Comparison of ENCODE assay signal across 19 cellular contexts in genomic region chr1:88140325-88140724, GRCh38.
DNase-seq lines count a peak whose midpoint lies in the region; ATAC-seq, FAIRE-seq and TF ChIP-seq lines count a peak whose summit lies in the region.
"Had no signal": no experiment of that assay in that cellular context is flagged by ENCODE, and none has a peak within 500 bp of the region (broad histone marks: within the 10 kb centered on the region; RNA-seq: fewer than 3 reads in every experiment).

No MANE protein-coding gene starts in this region.

- FAIRE-seq in GM12878 (lab: Jason Lieb, UNC) = no peak
- FAIRE-seq: G401.6, GM12891, GM18507, H1 had no signal

- TF ChIP-seq CTCF in MM.1S (IDR thresholded peaks at IDR 0.05; ENCODE audit: low read length) (no peak), GM12878 (IDR thresholded peaks at IDR 0.05 in 2 of 3, conservative IDR thresholded peaks at IDR 0.05 in 1 of 3; ENCODE audit: control insufficient read depth in 2 of 3, extremely low read depth in 1 of 3, insufficient read depth in 1 of 3, low read depth in 3 of 3, low read length in 3 of 3) (no peak)

- RAD21 ChIA-PET in GM12878 (lab: Charles Lee; ENCODE audit: unreplicated experiment) = no interaction called here

- H2AFZ ChIP-seq in MM.1S (ENCODE audit: low read length) (no peak overlapping the region), GM12878 (ENCODE audit: control insufficient read depth, low read depth, low read length) (no peak overlapping the region)
- H2AFZ ChIP-seq: GM23248 had no signal

- H3K27me3 ChIP-seq in MM.1S (replicated peaks; ENCODE audit: insufficient read depth, low read length) (no peaks in the 10 kb centered on the region), GM12878 (replicated peaks in 1 of 2; ENCODE audit: control insufficient read depth in 2 of 2, insufficient read depth in 2 of 2, low read length in 1 of 2) (no peaks in the 10 kb centered on the region)

- TF ChIP-seq RAD21 in GM12878 (IDR thresholded peaks at IDR 0.05; ENCODE audit: insufficient read depth, low read depth, low read length) = no peak

- ATAC-seq in GM18867 (IDR thresholded peaks at IDR 0.05; ENCODE audit: unreplicated experiment) (peak; percentile 52), GM12878 (peak; percentile 75), HG03175 (IDR thresholded peaks at IDR 0.05; ENCODE audit: unreplicated experiment) (no peak)

- intact Hi-C loops in GM12878 (cut with micrococcal nuclease; ENCODE audit: unreplicated experiment) = no loop called here

- H3K79me2 ChIP-seq in MM.1S (ENCODE audit: low read length) (no peaks in the 10 kb centered on the region), GM12878 (ENCODE audit: control insufficient read depth, insufficient read depth, low read length) (no peaks in the 10 kb centered on the region)

- no peak overlapping the region for H3K9ac ChIP-seq in MM.1S (ENCODE audit: low read length)
- no peak overlapping the region for H3K9ac ChIP-seq in GM12878 (ENCODE audit: control insufficient read depth, insufficient read depth, low read length)
- H3K9ac ChIP-seq: GM23248 had no signal

- no peak overlapping the region for H3K4me2 ChIP-seq in MM.1S (ENCODE audit: low read depth, low read length)
- H3K4me2 ChIP-seq in GM12878 (ENCODE audit: control insufficient read depth, insufficient read depth) = no peak overlapping the region

- H3K27ac ChIP-seq in MM.1S (ENCODE audit: low read length) (no peak overlapping the region), GM12878 (ENCODE audit: control insufficient read depth, insufficient read depth) (no peak overlapping the region)
- H3K27ac ChIP-seq: GM23248 had no signal

- no peaks in the 10 kb centered on the region for H3K9me2 ChIP-seq in MM.1S (replicated peaks; ENCODE audit: insufficient read depth, low read length)

- no peak for TF ChIP-seq POLR2A in GM12878 (IDR thresholded peaks at IDR 0.05; ENCODE audit: low read depth, low read length)

- in situ Hi-C loops in GM12878 (cut with MboI) = no loop called here

- POLR2A ChIA-PET in GM12878 (lab: Charles Lee) = no interaction called here

- no TSS peak for BruUV-seq in GM12878 (replicated peaks; lab: Mats Ljungman, UMichigan)

- CTCF ChIA-PET in GM12878 (lab: Yijun Ruan, JAX) = interaction anchor here (1.1 kb wide), 1 partner anchor 10 kb away, joined by 3 read pairs; no protein-coding TSS in a partner anchor

- H3K36me3 ChIP-seq in MM.1S (replicated peaks; ENCODE audit: insufficient read depth, low read length) (no peaks in the 10 kb centered on the region), GM12878 (ENCODE audit: control insufficient read depth in 2 of 2, insufficient read depth in 2 of 2, low read length in 1 of 2) (no peaks in the 10 kb centered on the region)

- H3K4me1 ChIP-seq in MM.1S (ENCODE audit: low read length) (peaks cover 11% of the 10 kb centered on the region), GM12878 (ENCODE audit: control insufficient read depth, insufficient read depth, low read length) (no peaks in the 10 kb centered on the region)

- no peaks in the 10 kb centered on the region for H3F3A ChIP-seq in MM.1S (ENCODE audit: insufficient read depth, low read length)

- SMC1A ChIA-PET in GM12878 (lab: Charles Lee; ENCODE audit: uncharacterized antibody, unreplicated experiment) = interaction anchor here (0.8 to 1.7 kb wide), 2 partner anchors 16 to 29 kb away, joined by 3 to 5 read pairs; no protein-coding TSS in a partner anchor

- 33% methylated on average over 1 of the region's 1 CpG for WGBS in GM12878 (ENCODE audit: insufficient coverage, insufficient replicate concordance, low lambda C conversion rate, missing lambda C conversion rate)

- H3K4me3 ChIP-seq in MM.1S (ENCODE audit: low read length) (no peak overlapping the region), GM12878 (no peak overlapping the region)
- H3K4me3 ChIP-seq: GM23248 had no signal

- H4K20me1 ChIP-seq in MM.1S (ENCODE audit: insufficient read depth, low read length) (no peaks in the 10 kb centered on the region), GM12878 (ENCODE audit: control insufficient read depth, insufficient read depth) (no peaks in the 10 kb centered on the region)

- peak; percentile 64 for DNase-seq in MM.1S
- no peak for DNase-seq in GM12878 (ENCODE audit: low read depth, low spot score)
- DNase-seq in SIG-M5 treated with dmso at 0.1 percent for 504 hours (lab: John Stamatoyannopoulos, UW; ENCODE audit: unreplicated experiment) = no peak
- DNase-seq in D341Med (ENCODE audit: low spot score) = no peak
- DNase-seq: C1 segment of cervical spinal cord; Calu3; CD4-positive, alpha-beta memory T cell; COR-L47; DMS153; DND-41; GM23248; H7; HCEC 1CT had no signal

- TF ChIP-seq EP300 in GM12878 (IDR thresholded peaks at IDR 0.05; ENCODE audit: borderline replicate concordance in 1 of 2, control insufficient read depth in 1 of 2, low read depth in 2 of 2, low read length in 2 of 2) = no peak

- H3K9me3 ChIP-seq in MM.1S (replicated peaks; ENCODE audit: insufficient read depth, low read length) (no peaks in the 10 kb centered on the region), GM12878 (replicated peaks; ENCODE audit: control insufficient read depth, insufficient read depth, low read length) (no peaks in the 10 kb centered on the region)

TF ChIP-seq in GM12878, 131 proteins besides CTCF, POLR2A, EP300 and RAD21:
- no peak for TF ChIP-seq EED (IDR thresholded peaks at IDR 0.05; ENCODE audit: low read depth)
- TF ChIP-seq MEF2B (IDR thresholded peaks at IDR 0.05; ENCODE audit: partially characterized antibody, poor library complexity, severe bottlenecking) = peak; percentile 37
